Comparison of ENCODE assay signal across 1 cellular context in genomic region chr1:206554833-206555472, GRCh38.
TF ChIP-seq lines count a peak whose summit lies in the region.

No MANE protein-coding gene starts in this region.

TF ChIP-seq in K562, 482 proteins besides CTCF, POLR2A, EP300 and RAD21:
- TF ChIP-seq ZNF324 (CRISPR knock-in tag; IDR thresholded peaks at IDR 0.05) (no peak), NBN (IDR thresholded peaks at IDR 0.05; ENCODE audit: low read depth) (no peak), RBM25 (IDR thresholded peaks at IDR 0.05; ENCODE audit: low read depth, low read length, severe bottlenecking) (peak; percentile 96), ZNF431 (CRISPR knock-in tag; IDR thresholded peaks at IDR 0.05) (no peak), ZNF57 (CRISPR knock-in tag; IDR thresholded peaks at IDR 0.05) (no peak), KDM1A (IDR thresholded peaks at IDR 0.05) (peak; percentile 55 to 67; a peak in 3 of 4 replicates), SOX6 (IDR thresholded peaks at IDR 0.05) (no peak), KLF13 (tag; IDR thresholded peaks at IDR 0.05; ENCODE audit: borderline replicate concordance, low read depth) (no peak), EWSR1 (IDR thresholded peaks at IDR 0.05; ENCODE audit: borderline replicate concordance, low read depth, partially characterized antibody) (no peak), WHSC1 (IDR thresholded peaks at IDR 0.05; ENCODE audit: low read length) (no peak), ZNF384 (IDR thresholded peaks at IDR 0.05; ENCODE audit: low read depth, low read length) (no peak), SMARCA4 (IDR thresholded peaks at IDR 0.05) (no peak), E2F4 (CRISPR knock-in tag; IDR thresholded peaks at IDR 0.05; ENCODE audit: low read depth) (no peak), SMARCA5 (IDR thresholded peaks at IDR 0.05) (peak; percentile 21; the same call in 1 of the 2 replicates), ZNF551 (CRISPR knock-in tag; IDR thresholded peaks at IDR 0.05) (no peak), ESRRA (IDR thresholded peaks at IDR 0.05; ENCODE audit: borderline replicate concordance, low read depth) (no peak), STAT5B (CRISPR knock-in tag; IDR thresholded peaks at IDR 0.05) (no peak), ERF (CRISPR knock-in tag; IDR thresholded peaks at IDR 0.05) (no peak), HDAC2 (IDR thresholded peaks at IDR 0.05) (peak; percentile 25; the same call in 1 of the 2 replicates), BCOR (IDR thresholded peaks at IDR 0.05) (peak; percentile 92), TARDBP (IDR thresholded peaks at IDR 0.05) (no peak), FUS (optimal IDR thresholded peaks at IDR 0.05; ENCODE audit: low read depth, low read length) (no peak)
- TF ChIP-seq, protein P1, sequence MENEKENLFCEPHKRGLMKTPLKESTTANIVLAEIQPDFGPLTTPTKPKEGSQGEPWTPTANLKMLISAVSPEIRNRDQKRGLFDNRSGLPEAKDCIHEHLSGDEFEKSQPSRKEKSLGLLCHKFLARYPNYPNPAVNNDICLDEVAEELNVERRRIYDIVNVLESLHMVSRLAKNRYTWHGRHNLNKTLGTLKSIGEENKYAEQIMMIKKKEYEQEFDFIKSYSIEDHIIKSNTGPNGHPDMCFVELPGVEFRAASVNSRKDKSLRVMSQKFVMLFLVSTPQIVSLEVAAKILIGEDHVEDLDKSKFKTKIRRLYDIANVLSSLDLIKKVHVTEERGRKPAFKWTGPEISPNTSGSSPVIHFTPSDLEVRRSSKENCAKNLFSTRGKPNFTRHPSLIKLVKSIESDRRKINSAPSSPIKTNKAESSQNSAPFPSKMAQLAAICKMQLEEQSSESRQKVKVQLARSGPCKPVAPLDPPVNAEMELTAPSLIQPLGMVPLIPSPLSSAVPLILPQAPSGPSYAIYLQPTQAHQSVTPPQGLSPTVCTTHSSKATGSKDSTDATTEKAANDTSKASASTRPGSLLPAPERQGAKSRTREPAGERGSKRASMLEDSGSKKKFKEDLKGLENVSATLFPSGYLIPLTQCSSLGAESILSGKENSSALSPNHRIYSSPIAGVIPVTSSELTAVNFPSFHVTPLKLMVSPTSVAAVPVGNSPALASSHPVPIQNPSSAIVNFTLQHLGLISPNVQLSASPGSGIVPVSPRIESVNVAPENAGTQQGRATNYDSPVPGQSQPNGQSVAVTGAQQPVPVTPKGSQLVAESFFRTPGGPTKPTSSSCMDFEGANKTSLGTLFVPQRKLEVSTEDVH (IDR thresholded peaks at IDR 0.05; ENCODE audit: low read depth, partially characterized antibody): no peak
- TF ChIP-seq, protein P2, sequence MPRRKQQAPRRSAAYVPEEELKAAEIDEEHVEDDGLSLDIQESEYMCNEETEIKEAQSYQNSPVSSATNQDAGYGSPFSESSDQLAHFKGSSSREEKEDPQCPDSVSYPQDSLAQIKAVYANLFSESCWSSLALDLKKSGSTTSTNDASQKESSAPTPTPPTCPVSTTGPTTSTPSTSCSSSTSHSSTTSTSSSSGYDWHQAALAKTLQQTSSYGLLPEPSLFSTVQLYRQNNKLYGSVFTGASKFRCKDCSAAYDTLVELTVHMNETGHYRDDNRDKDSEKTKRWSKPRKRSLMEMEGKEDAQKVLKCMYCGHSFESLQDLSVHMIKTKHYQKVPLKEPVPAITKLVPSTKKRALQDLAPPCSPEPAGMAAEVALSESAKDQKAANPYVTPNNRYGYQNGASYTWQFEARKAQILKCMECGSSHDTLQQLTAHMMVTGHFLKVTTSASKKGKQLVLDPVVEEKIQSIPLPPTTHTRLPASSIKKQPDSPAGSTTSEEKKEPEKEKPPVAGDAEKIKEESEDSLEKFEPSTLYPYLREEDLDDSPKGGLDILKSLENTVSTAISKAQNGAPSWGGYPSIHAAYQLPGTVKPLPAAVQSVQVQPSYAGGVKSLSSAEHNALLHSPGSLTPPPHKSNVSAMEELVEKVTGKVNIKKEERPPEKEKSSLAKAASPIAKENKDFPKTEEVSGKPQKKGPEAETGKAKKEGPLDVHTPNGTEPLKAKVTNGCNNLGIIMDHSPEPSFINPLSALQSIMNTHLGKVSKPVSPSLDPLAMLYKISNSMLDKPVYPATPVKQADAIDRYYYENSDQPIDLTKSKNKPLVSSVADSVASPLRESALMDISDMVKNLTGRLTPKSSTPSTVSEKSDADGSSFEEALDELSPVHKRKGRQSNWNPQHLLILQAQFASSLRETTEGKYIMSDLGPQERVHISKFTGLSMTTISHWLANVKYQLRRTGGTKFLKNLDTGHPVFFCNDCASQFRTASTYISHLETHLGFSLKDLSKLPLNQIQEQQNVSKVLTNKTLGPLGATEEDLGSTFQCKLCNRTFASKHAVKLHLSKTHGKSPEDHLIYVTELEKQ (CRISPR knock-in tag; IDR thresholded peaks at IDR 0.05): no peak
